Comparison of ENCODE assay signal across 1 cellular context in genomic region chr1:212957546-212957945, GRCh38.
TF ChIP-seq lines count a peak whose summit lies in the region.

No MANE protein-coding gene starts in this region.

TF ChIP-seq in HEK293, 187 proteins besides CTCF, POLR2A, EP300 and RAD21:
- TF ChIP-seq ZNF354C (tag by site-specific recombination; IDR thresholded peaks at IDR 0.05; ENCODE audit: borderline replicate concordance, low read depth) (no peak), BCL6B (tag by site-specific recombination; IDR thresholded peaks at IDR 0.05) (no peak), ZNF658 (tag by site-specific recombination; IDR thresholded peaks at IDR 0.05) (no peak), EGR2 (tag by site-specific recombination; IDR thresholded peaks at IDR 0.05; ENCODE audit: low read depth) (0 out of 2 replicates have a peak, but pooled peaks have one; percentile 18)
